Comparison of ENCODE assay signal across 8 cellular contexts in genomic region chr4:174156239-174156826, GRCh38.
DNase-seq lines count a peak whose midpoint lies in the region; ATAC-seq and TF ChIP-seq lines count a peak whose summit lies in the region.

No MANE protein-coding gene starts in this region.

- H3K79me2 ChIP-seq in mesendoderm (ENCODE audit: control insufficient read depth, insufficient read depth, low read length), result no peaks in the 10 kb centered on the region

- no peaks in the 10 kb centered on the region for H3K36me3 ChIP-seq in mesendoderm (ENCODE audit: control insufficient read depth, insufficient read depth, low read length)
- H3K36me3 ChIP-seq in MG63, result no peaks in the 10 kb centered on the region

- H3K56ac ChIP-seq in mesendoderm (ENCODE audit: low read length), result no peak overlapping the region

- H2BK120ac ChIP-seq in mesendoderm (ENCODE audit: low read depth, low read length), result no peak overlapping the region

- peak; percentile 73 for ATAC-seq in GM19468 (IDR thresholded peaks at IDR 0.05; ENCODE audit: extremely low read depth, unreplicated experiment)
- peak; percentile 94 for ATAC-seq in HG03439 (IDR thresholded peaks at IDR 0.05; ENCODE audit: unreplicated experiment)

- no peak overlapping the region for H4K8ac ChIP-seq in mesendoderm (ENCODE audit: low read depth, low read length)

- no peak overlapping the region for H3K4me2 ChIP-seq in mesendoderm (ENCODE audit: low read length)

- H3K9me3 ChIP-seq in MG63, result no peaks in the 10 kb centered on the region

- peak; percentile 85 for TF ChIP-seq CTCF in chondrocyte (IDR thresholded peaks at IDR 0.05)

- no peak overlapping the region for H4K5ac ChIP-seq in mesendoderm (ENCODE audit: low read length)

- no peaks in the 10 kb centered on the region for H3K79me1 ChIP-seq in mesendoderm (ENCODE audit: low read length)

- peaks cover 57% of the 10 kb centered on the region for H3K27me3 Mint-ChIP-seq in chondrocyte (ENCODE audit: low read depth)

- H3K27me3 ChIP-seq in mesendoderm (ENCODE audit: insufficient read depth, low read length, poor library complexity), result no peaks in the 10 kb centered on the region
- H3K27me3 ChIP-seq in MG63, result no peaks in the 10 kb centered on the region

- no peak overlapping the region for H3K4me3 ChIP-seq in mesendoderm (ENCODE audit: low read length)
- no peak overlapping the region for H3K4me3 ChIP-seq in MG63

- no peaks in the 10 kb centered on the region for H3K36me3 Mint-ChIP-seq in chondrocyte (ENCODE audit: low read depth)

- no peaks in the 10 kb centered on the region for H3K4me1 ChIP-seq in mesendoderm (ENCODE audit: control insufficient read depth, low read depth, low read length)

- peaks cover 5% of the 10 kb centered on the region for H3K4me1 Mint-ChIP-seq in chondrocyte (ENCODE audit: low read depth)

- no peak overlapping the region for H3K4ac ChIP-seq in mesendoderm (ENCODE audit: low read depth, low read length)

- no peak overlapping the region for H3K18ac ChIP-seq in mesendoderm (ENCODE audit: low read length)

- H3K9ac ChIP-seq in mesendoderm (ENCODE audit: low read length), result no peak overlapping the region

- WGBS in mesendoderm (ENCODE audit: extremely low coverage, insufficient coverage, low lambda C conversion rate), result 100% methylated on average over 1 of the region's 3 CpGs

- H3K27ac ChIP-seq in mesendoderm (ENCODE audit: low read depth, low read length), result no peak overlapping the region

- DNase-seq in DMS79 (lab: John Stamatoyannopoulos, UW), result peak; percentile 1
- DNase-seq in NCI-H774 (lab: John Stamatoyannopoulos, UW), result peak; percentile 46
- no peak for DNase-seq in chondrocyte (ENCODE audit: low spot score)
- DNase-seq in mesendoderm, result peak; percentile 56
- DNase-seq in COLO668 (lab: John Stamatoyannopoulos, UW; ENCODE audit: unreplicated experiment), result no peak
- DNase-seq in MG63, result no peak

- H3K23ac ChIP-seq in mesendoderm (ENCODE audit: low read length), result no peak overlapping the region

- no peak overlapping the region for H3K27ac Mint-ChIP-seq in chondrocyte (ENCODE audit: unreplicated experiment)

- no peak overlapping the region for H2BK5ac ChIP-seq in mesendoderm (ENCODE audit: low read length)

- no peaks in the 10 kb centered on the region for H3K9me3 Mint-ChIP-seq in chondrocyte (ENCODE audit: low read depth)

- H2AK5ac ChIP-seq in mesendoderm (ENCODE audit: low read length), result no peak overlapping the region

- no peak overlapping the region for H2BK15ac ChIP-seq in mesendoderm (replicated peaks; ENCODE audit: low read depth)

- no peak overlapping the region for H3K4me3 Mint-ChIP-seq in chondrocyte (ENCODE audit: unreplicated experiment)

Comparison
In these comparisons a context has a peak if more than half of its experiments do, and no peak if none do; other contexts are left out.
1. DNase-seq: peak in DMS79 (single experiment), NCI-H774 (single experiment) and mesendoderm (single experiment); none in chondrocyte (single experiment), COLO668 (single experiment) and MG63 (single experiment).